In genomic region chr11:38221295-38221694, GRCh38 we compare ENCODE assay signal across 22 cellular contexts.
DNase-seq lines count a peak whose midpoint lies in the region; ATAC-seq, FAIRE-seq and TF ChIP-seq lines count a peak whose summit lies in the region.
"Had no signal": no experiment of that assay in that cellular context is flagged by ENCODE, and none has a peak within 500 bp of the region (broad histone marks: within the 10 kb centered on the region; RNA-seq: fewer than 3 reads in every experiment).

No MANE protein-coding gene starts in this region.

- no peaks in the 10 kb centered on the region for H3F3A ChIP-seq in smooth muscle cell (ENCODE audit: low read depth)

- peak; percentile 31; the same call in 2 of the 3 replicates for ATAC-seq in K562
- ATAC-seq: CD8-positive, alpha-beta T cell; GM23338 had no signal

- TF ChIP-seq CTCF in K562 (IDR thresholded peaks at IDR 0.05 in 2 of 3, conservative IDR thresholded peaks at IDR 0.05 in 1 of 3; ENCODE audit: insufficient read depth in 2 of 3, low read depth in 1 of 3, low read length in 3 of 3) (no peak), hepatocyte (IDR thresholded peaks at IDR 0.05; ENCODE audit: poor library complexity) (no peak), smooth muscle cell (IDR thresholded peaks at IDR 0.05; ENCODE audit: borderline replicate concordance, insufficient read depth, poor library complexity, severe bottlenecking) (no peak), spleen (IDR thresholded peaks at IDR 0.05 in 8 of 11, conservative IDR thresholded peaks at IDR 0.05 in 3 of 11) (no peak)

- POLR2A ChIA-PET in K562 (lab: Yijun Ruan, JAX): no interaction called here

- H3K4me2 ChIP-seq in K562 (ENCODE audit: insufficient read depth, low read length): no peak overlapping the region
- H3K4me2 ChIP-seq in hepatocyte: peak overlapping the region; percentile 26
- no peak overlapping the region for H3K4me2 ChIP-seq in smooth muscle cell
- H3K4me2 ChIP-seq: BLaER1, GM23338 had no signal

- H3K4me1 ChIP-seq in K562 (replicated peaks in 1 of 2; ENCODE audit: control insufficient read depth in 2 of 2, insufficient read depth in 2 of 2, low read length in 2 of 2) (no peaks in the 10 kb centered on the region), hepatocyte (ENCODE audit: insufficient read depth) (no peaks in the 10 kb centered on the region), smooth muscle cell (ENCODE audit: low read depth) (no peaks in the 10 kb centered on the region), spleen (no peaks in the 10 kb centered on the region)
- H3K4me1 ChIP-seq: BLaER1, Caco-2, HAP-1 had no signal

- in situ Hi-C loops in K562 (cut with MboI): no loop called here

- DNase-seq in HTR-8/SVneo (ENCODE audit: insufficient read length, low spot score) (no peak), K562 (ENCODE audit: extremely low read depth in 1 of 4, low spot score in 3 of 4) (peak in 1 of 4 experiments; percentile 23), hepatocyte (ENCODE audit: low spot score) (no peak), smooth muscle cell (lab: John Stamatoyannopoulos, UW; ENCODE audit: unreplicated experiment) (no peak), NCI-H69 (lab: John Stamatoyannopoulos, UW) (no peak), hepatic stellate cell (ENCODE audit: low spot score) (no peak), spleen (no peak)
- DNase-seq: Caco-2; CD4-positive, CD25-positive, alpha-beta regulatory T cell; CD8-positive, alpha-beta T cell; DMS153; DND-41; HFFc6 had no signal

- no peaks in the 10 kb centered on the region for H3K9me2 ChIP-seq in hepatocyte (replicated peaks; ENCODE audit: insufficient read depth)

- no peaks in the 10 kb centered on the region for H4K20me1 ChIP-seq in K562 (replicated peaks; ENCODE audit: control insufficient read depth, insufficient read depth, low read length)
- no peaks in the 10 kb centered on the region for H4K20me1 ChIP-seq in hepatocyte (ENCODE audit: insufficient read depth, poor library complexity, severe bottlenecking)
- H4K20me1 ChIP-seq in smooth muscle cell (ENCODE audit: low read depth): no peaks in the 10 kb centered on the region
- H4K20me1 ChIP-seq: BLaER1 had no signal

- H3K9ac ChIP-seq in K562 (ENCODE audit: insufficient read depth in 1 of 2, low read depth in 2 of 2, low read length in 2 of 2) (no peak overlapping the region), smooth muscle cell (ENCODE audit: low read depth) (no peak overlapping the region)
- H3K9ac ChIP-seq: BLaER1 had no signal

- no peaks in the 10 kb centered on the region for H3K27me3 ChIP-seq in K562 (ENCODE audit: control insufficient read depth in 2 of 2, insufficient read depth in 2 of 2, low read length in 2 of 2)
- no peaks in the 10 kb centered on the region for H3K27me3 ChIP-seq in hepatocyte
- H3K27me3 ChIP-seq in smooth muscle cell (ENCODE audit: low read depth): no peaks in the 10 kb centered on the region
- no peaks in the 10 kb centered on the region for H3K27me3 ChIP-seq in spleen (replicated peaks in 1 of 7)
- H3K27me3 ChIP-seq: BLaER1 had no signal

- WGBS in K562 (ENCODE audit: insufficient coverage, low coverage, missing lambda C conversion rate): 32% methylated on average over 2 of the region's 2 CpGs
- 34% methylated on average over 2 of the region's 2 CpGs for WGBS in hepatocyte (ENCODE audit: low lambda C conversion rate, missing lambda C conversion rate)
- 18% methylated on average over 2 of the region's 2 CpGs for WGBS in smooth muscle cell (ENCODE audit: low lambda C conversion rate)
- 74 to 90% (median 77%) methylated on average over 2 of the region's 2 CpGs for WGBS in spleen, 5 donors

- FAIRE-seq in HTR-8/SVneo (lab: Jason Lieb, UNC) (peak; percentile 33), K562 (lab: Jason Lieb, UNC) (peak; percentile 37)
- FAIRE-seq: A204.1, G401.6, GM12892, H54 had no signal

- no peaks in the 10 kb centered on the region for H3K79me2 ChIP-seq in K562 (ENCODE audit: control insufficient read depth, insufficient read depth, low read length)
- no peaks in the 10 kb centered on the region for H3K79me2 ChIP-seq in hepatocyte
- no peaks in the 10 kb centered on the region for H3K79me2 ChIP-seq in smooth muscle cell (ENCODE audit: low read depth)

- no TSS peak for BruUV-seq in K562 (replicated peaks; lab: Mats Ljungman, UMichigan)

- intact Hi-C loops in K562 (cut with micrococcal nuclease): no loop called here
- intact Hi-C loops in spleen (cut with DNase I; ENCODE audit: low total_unique reads): no loop called here

- CTCF ChIA-PET in K562 (lab: Yijun Ruan, JAX; ENCODE audit: low intra/inter-chr PET ratio): no interaction called here

- H3K4me3 ChIP-seq in K562 (no peak overlapping the region), hepatocyte (no peak overlapping the region), smooth muscle cell (no peak overlapping the region), spleen (no peak overlapping the region)
- H3K4me3 ChIP-seq: BLaER1, GM23338, HAP-1 had no signal

- TF ChIP-seq POLR2A in K562 (conservative IDR thresholded peaks at IDR 0.05) (no peak), spleen (IDR thresholded peaks at IDR 0.05) (no peak)

- H3K36me3 ChIP-seq in K562 (ENCODE audit: control insufficient read depth, insufficient read depth, low read length) (no peaks in the 10 kb centered on the region), hepatocyte (replicated peaks; ENCODE audit: insufficient read depth, low read depth) (no peaks in the 10 kb centered on the region), smooth muscle cell (ENCODE audit: low read depth) (no peaks in the 10 kb centered on the region), spleen (no peaks in the 10 kb centered on the region)
- H3K36me3 ChIP-seq: BLaER1, HAP-1 had no signal

- H3K27ac ChIP-seq in K562 (ENCODE audit: extremely low read depth, low read depth, low read length): no peak overlapping the region
- H3K27ac ChIP-seq in hepatocyte: no peak overlapping the region
- H3K27ac ChIP-seq in smooth muscle cell (ENCODE audit: low read depth): no peak overlapping the region
- H3K27ac ChIP-seq in spleen: no peak overlapping the region
- H3K27ac ChIP-seq: 22Rv1, BLaER1, C4-2B had no signal

- TF ChIP-seq RAD21 in K562 (CRISPR knock-in tag; conservative IDR thresholded peaks at IDR 0.05 in 1 of 2, IDR thresholded peaks at IDR 0.05 in 1 of 2): no peak

- peaks cover 3% of the 10 kb centered on the region; the same call in 1 of the 2 replicates for H3K9me3 ChIP-seq in K562 (replicated peaks; ENCODE audit: control insufficient read depth, insufficient read depth, low read depth, low read length)
- H3K9me3 ChIP-seq in hepatocyte (ENCODE audit: low read depth): no peaks in the 10 kb centered on the region
- H3K9me3 ChIP-seq in smooth muscle cell (replicated peaks; ENCODE audit: low read depth): no peaks in the 10 kb centered on the region
- H3K9me3 ChIP-seq in spleen: peaks cover 0 to 65% (median 27%) of the 10 kb centered on the region in 8 donors
- H3K9me3 ChIP-seq: HAP-1 had no signal

- H2AFZ ChIP-seq in K562 (ENCODE audit: low read depth, low read length): no peak overlapping the region
- no peak overlapping the region for H2AFZ ChIP-seq in hepatocyte
- H2AFZ ChIP-seq in smooth muscle cell (ENCODE audit: low read depth): peak overlapping the region; percentile 61
- H2AFZ ChIP-seq: GM23338 had no signal

- no peaks in the 10 kb centered on the region for H3K9me1 ChIP-seq in K562 (ENCODE audit: control insufficient read depth, insufficient read depth, low read length)

- TF ChIP-seq EP300 in K562 (IDR thresholded peaks at IDR 0.05; ENCODE audit: low read length): no peak

TF ChIP-seq in K562, 482 proteins besides CTCF, POLR2A, EP300 and RAD21 (continues in another document):
- no peak for TF ChIP-seq BDP1 (IDR thresholded peaks at IDR 0.05; ENCODE audit: insufficient read depth, insufficient read length)
- TF ChIP-seq ARID1B (IDR thresholded peaks at IDR 0.05): peak; percentile 65
- peak; percentile 55; the same call in 1 of the 2 replicates for TF ChIP-seq ZBTB33 (CRISPR knock-in tag; IDR thresholded peaks at IDR 0.05)
- TF ChIP-seq FOXM1 (IDR thresholded peaks at IDR 0.05; ENCODE audit: low read depth): peak; percentile 92
- TF ChIP-seq FOXM1 (CRISPR knock-in tag; IDR thresholded peaks at IDR 0.05; ENCODE audit: low read depth): 0 out of 2 replicates have a peak, but pooled peaks have one; percentile 50
- no peak for TF ChIP-seq ZNF274 (IDR thresholded peaks at IDR 0.05; ENCODE audit: borderline replicate concordance, low read depth, low read length)
- peak; percentile 42 to 71; a peak in 3 of 4 replicates for TF ChIP-seq TRIM24 (IDR thresholded peaks at IDR 0.05)
- peak; percentile 39; the same call in 1 of the 2 replicates for TF ChIP-seq CBFA2T3 (IDR thresholded peaks at IDR 0.05)
- 0 out of 2 replicates have a peak, but pooled peaks have one; percentile 9 for TF ChIP-seq TAL1 (IDR thresholded peaks at IDR 0.05)
- peak; percentile 56 for TF ChIP-seq FOSL1 (tag; conservative IDR thresholded peaks at IDR 0.05)
- TF ChIP-seq SMARCA4 (IDR thresholded peaks at IDR 0.05): peak; percentile 44; the same call in 1 of the 2 replicates
- peak; percentile 90 for TF ChIP-seq MYBL2 (IDR thresholded peaks at IDR 0.05; ENCODE audit: low read depth)
- peak; percentile 71; the same call in 1 of the 2 replicates for TF ChIP-seq MYBL2 (CRISPR knock-in tag; IDR thresholded peaks at IDR 0.05; ENCODE audit: borderline replicate concordance)
